ENCODE assay signal across 8 cellular contexts in genomic region chr15:25739687-25740121, GRCh38.
DNase-seq lines count a peak whose midpoint lies in the region; ATAC-seq and TF ChIP-seq lines count a peak whose summit lies in the region.

No MANE protein-coding gene starts in this region.

- H3K36me3 Mint-ChIP-seq in activated CD8-positive, alpha-beta memory T cell treated with anti-CD3 and anti-CD28 coated beads, Interleukin-2, amount 10 ng/mL, durations not matched to agents 7 days and 5 days, result peaks cover 9% of the 10 kb centered on the region
- H3K36me3 Mint-ChIP-seq in activated CD4-positive, alpha-beta memory T cell treated with anti-CD3 and anti-CD28 coated beads for 36 hours, result no peaks in the 10 kb centered on the region

- intact Hi-C loops in activated CD4-positive, alpha-beta memory T cell treated with anti-CD3 and anti-CD28 coated beads for 36 hours (cut with micrococcal nuclease), result loop anchor here (1.0 kb wide), 1 partner anchor 194 kb away; no protein-coding TSS in a partner anchor

- H3K27me3 Mint-ChIP-seq in activated CD8-positive, alpha-beta memory T cell treated with anti-CD3 and anti-CD28 coated beads, Interleukin-2, amount 10 ng/mL, durations not matched to agents 7 days and 5 days, result no peaks in the 10 kb centered on the region
- no peaks in the 10 kb centered on the region for H3K27me3 Mint-ChIP-seq in activated CD4-positive, alpha-beta memory T cell treated with anti-CD3 and anti-CD28 coated beads for 36 hours

- DNase-seq in activated CD8-positive, alpha-beta memory T cell treated with anti-CD3 and anti-CD28 coated beads, Interleukin-2, amount 10 ng/mL, durations not matched to agents 7 days and 5 days, result peak; percentile 67
- no peak for DNase-seq in activated CD8-positive, alpha-beta memory T cell treated with anti-CD3 and anti-CD28 coated beads, Interleukin-2, amount 50 U/mL, for 48 hours
- DNase-seq in MG63 (peak; percentile 10), glomerular visceral epithelial cell (ENCODE audit: extremely low spot score) (peak; percentile 57), superior temporal gyrus (ENCODE audit: extremely low spot score) (peak; percentile 43), HEK293T (ENCODE audit: extremely low spot score) (no peak), T1000 (lab: John Stamatoyannopoulos, UW) (no peak)
- peak; percentile 55 for DNase-seq in activated CD4-positive, alpha-beta memory T cell treated with anti-CD3 and anti-CD28 coated beads for 36 hours

- H3K9me3 ChIP-seq in MG63, result no peaks in the 10 kb centered on the region

- no peaks in the 10 kb centered on the region for H3K9me3 Mint-ChIP-seq in activated CD8-positive, alpha-beta memory T cell treated with anti-CD3 and anti-CD28 coated beads, Interleukin-2, amount 10 ng/mL, durations not matched to agents 7 days and 5 days (ENCODE audit: low read depth)
- no peaks in the 10 kb centered on the region for H3K9me3 Mint-ChIP-seq in activated CD4-positive, alpha-beta memory T cell treated with anti-CD3 and anti-CD28 coated beads for 36 hours

- no peaks in the 10 kb centered on the region for H3K27me3 ChIP-seq in MG63

- peak; percentile 81 for ATAC-seq in activated CD8-positive, alpha-beta memory T cell treated with anti-CD3 and anti-CD28 coated beads, Interleukin-2, amount 10 ng/mL, durations not matched to agents 7 days and 5 days

- no peak overlapping the region for H3K4me3 ChIP-seq in MG63

- H3K4me1 Mint-ChIP-seq in activated CD8-positive, alpha-beta memory T cell treated with anti-CD3 and anti-CD28 coated beads, Interleukin-2, amount 10 ng/mL, durations not matched to agents 7 days and 5 days, result peaks cover 17% of the 10 kb centered on the region
- H3K4me1 Mint-ChIP-seq in activated CD4-positive, alpha-beta memory T cell treated with anti-CD3 and anti-CD28 coated beads for 36 hours (ENCODE audit: low read depth), result peaks cover 17% of the 10 kb centered on the region

- no peaks in the 10 kb centered on the region for H3K36me3 ChIP-seq in MG63

- POLR2A ChIA-PET in activated CD4-positive, alpha-beta memory T cell treated with anti-CD3 and anti-CD28 coated beads for 36 hours (lab: Charles Lee), result no interaction called here
- POLR2A ChIA-PET in HEK293T (lab: Yijun Ruan, JAX), result no interaction called here

- CTCF ChIA-PET in activated CD8-positive, alpha-beta memory T cell treated with anti-CD3 and anti-CD28 coated beads, Interleukin-2, amount 10 ng/mL, durations not matched to agents 7 days and 5 days (lab: Charles Lee), result interaction anchor here (1.7 kb wide), 1 partner anchor 194 kb away, joined by 6 read pairs; no protein-coding TSS in a partner anchor
- CTCF ChIA-PET in activated CD4-positive, alpha-beta memory T cell treated with anti-CD3 and anti-CD28 coated beads for 36 hours (lab: Charles Lee), result interaction anchor here (2.0 kb wide), 1 partner anchor 194 kb away, joined by 6 read pairs; no protein-coding TSS in a partner anchor
- CTCF ChIA-PET in HEK293T (lab: Yijun Ruan, JAX), result no interaction called here

- no peak overlapping the region for H3K27ac Mint-ChIP-seq in activated CD8-positive, alpha-beta memory T cell treated with anti-CD3 and anti-CD28 coated beads, Interleukin-2, amount 10 ng/mL, durations not matched to agents 7 days and 5 days
- H3K27ac Mint-ChIP-seq in activated CD4-positive, alpha-beta memory T cell treated with anti-CD3 and anti-CD28 coated beads for 36 hours, result no peak overlapping the region

- H3K4me3 Mint-ChIP-seq in activated CD8-positive, alpha-beta memory T cell treated with anti-CD3 and anti-CD28 coated beads, Interleukin-2, amount 10 ng/mL, durations not matched to agents 7 days and 5 days, result no peak overlapping the region
- no peak overlapping the region for H3K4me3 Mint-ChIP-seq in activated CD4-positive, alpha-beta memory T cell treated with anti-CD3 and anti-CD28 coated beads for 36 hours

TF ChIP-seq in HEK293T, 16 proteins besides CTCF, POLR2A, EP300 and RAD21:
- TF ChIP-seq SP1 (IDR thresholded peaks at IDR 0.05) (no peak), TARDBP (IDR thresholded peaks at IDR 0.05) (no peak), NFRKB (IDR thresholded peaks at IDR 0.05) (no peak), ELF4 (IDR thresholded peaks at IDR 0.05) (no peak), FOXK2 (IDR thresholded peaks at IDR 0.05) (no peak), L3MBTL2 (conservative IDR thresholded peaks at IDR 0.05) (no peak), PKNOX1 (IDR thresholded peaks at IDR 0.05) (no peak), ARNT (IDR thresholded peaks at IDR 0.05) (no peak), HDGF (IDR thresholded peaks at IDR 0.05; ENCODE audit: borderline replicate concordance) (no peak), CTBP1 (IDR thresholded peaks at IDR 0.05; ENCODE audit: borderline replicate concordance) (no peak), BHLHE40 (IDR thresholded peaks at IDR 0.05; ENCODE audit: borderline replicate concordance) (no peak)

Comparison
In these comparisons a context has a peak if more than half of its experiments do, and no peak if none do; other contexts are left out.
1. DNase-seq: peak in activated CD8-positive, alpha-beta memory T cell treated with anti-CD3 and anti-CD28 coated beads, Interleukin-2, amount 10 ng/mL, durations not matched to agents 7 days and 5 days (single experiment), MG63 (single experiment), activated CD4-positive, alpha-beta memory T cell treated with anti-CD3 and anti-CD28 coated beads for 36 hours (single experiment), glomerular visceral epithelial cell (single experiment) and superior temporal gyrus (single experiment); none in activated CD8-positive, alpha-beta memory T cell treated with anti-CD3 and anti-CD28 coated beads, Interleukin-2, amount 50 U/mL, for 48 hours (single experiment), HEK293T (single experiment) and T1000 (single experiment).